ENCODE assay signal across 23 cellular contexts in the genomic region with DNA sequence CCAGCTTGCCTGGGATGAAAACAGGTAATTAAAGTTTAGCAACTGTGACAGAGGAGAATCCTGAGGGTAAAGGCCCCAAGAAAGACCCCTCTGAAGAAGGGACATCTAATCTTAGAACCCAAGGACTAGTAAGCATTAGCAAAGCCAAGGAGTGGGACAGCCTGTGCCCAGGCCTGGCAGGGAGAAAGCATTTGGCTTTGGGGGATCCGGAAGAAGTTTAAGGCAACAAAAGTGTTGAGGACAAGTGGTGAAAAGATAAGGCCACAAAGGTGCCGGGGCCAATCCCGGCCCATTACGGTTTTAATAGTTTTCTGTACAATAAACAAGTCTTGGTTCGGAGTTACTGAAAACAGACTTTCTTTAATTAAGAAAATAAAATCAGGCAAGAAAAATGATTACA.
DNase-seq lines count a peak whose midpoint lies in the region; ATAC-seq, FAIRE-seq and TF ChIP-seq lines count a peak whose summit lies in the region.
"Had no signal": no experiment of that assay in that cellular context is flagged by ENCODE, and none has a peak within 500 bp of the region (broad histone marks: within the 10 kb centered on the region; RNA-seq: fewer than 3 reads in every experiment).

No MANE protein-coding gene starts in this region.

- H3K27me3 Mint-ChIP-seq in activated CD8-positive, alpha-beta T cell treated with anti-CD3 and anti-CD28 coated beads, Interleukin-2, amount 10 ng/mL, durations not matched to agents 7 days and 5 days (ENCODE audit: low read depth), result no peaks in the 10 kb centered on the region
- H3K27me3 Mint-ChIP-seq: activated CD4-positive, alpha-beta memory T cell treated with anti-CD3 and anti-CD28 coated beads, Interleukin-2, amount 10 ng/mL, durations not matched to agents 7 days and 5 days; dendritic cell treated with granulocyte-macrophage colony-stimulating factor and Interleukin-4, amounts not matched to agents 40 ng/mL and 50 ng/mL, for 4 days had no signal

- no peak overlapping the region for H3K4me3 Mint-ChIP-seq in activated CD8-positive, alpha-beta T cell treated with anti-CD3 and anti-CD28 coated beads, Interleukin-2, amount 10 ng/mL, durations not matched to agents 7 days and 5 days
- H3K4me3 Mint-ChIP-seq: activated CD4-positive, alpha-beta memory T cell treated with anti-CD3 and anti-CD28 coated beads, Interleukin-2, amount 10 ng/mL, durations not matched to agents 7 days and 5 days; activated T-cell treated with anti-CD3 and anti-CD28 coated beads, Interleukin-2, amount 50 U/mL, for 4 hours; dendritic cell treated with granulocyte-macrophage colony-stimulating factor and Interleukin-4, amounts not matched to agents 40 ng/mL and 50 ng/mL, for 4 days; HFFc6; natural killer cell had no signal

- peak overlapping the region; percentile 84 for H3K27ac ChIP-seq in left ventricle myocardium inferior (replicated peaks)
- H3K27ac ChIP-seq in kidney (ENCODE audit: low read depth in 2 of 2, low read length in 2 of 2), result peak overlapping the region; percentile 38 to 54
- H3K27ac ChIP-seq in skeletal muscle tissue (ENCODE audit: low read depth, low read length), result peak overlapping the region; percentile 63
- peak overlapping the region; percentile 96 to 99 for H3K27ac ChIP-seq in aorta (ENCODE audit: low read depth in 1 of 2, low read length in 2 of 2)
- H3K27ac ChIP-seq: BLaER1, WERI-Rb-1 had no signal

- H3K27me3 ChIP-seq in left ventricle myocardium inferior (ENCODE audit: low read depth), result no peaks in the 10 kb centered on the region
- H3K27me3 ChIP-seq in skeletal muscle tissue (ENCODE audit: control insufficient read depth in 3 of 3, insufficient read depth in 3 of 3, low read length in 3 of 3), result no peaks in the 10 kb centered on the region
- no peaks in the 10 kb centered on the region for H3K27me3 ChIP-seq in aorta (ENCODE audit: control insufficient read depth in 1 of 2, insufficient read depth in 2 of 2, low read length in 1 of 2)
- H3K27me3 ChIP-seq: BLaER1 had no signal

- H3K27ac Mint-ChIP-seq in activated CD8-positive, alpha-beta T cell treated with anti-CD3 and anti-CD28 coated beads, Interleukin-2, amount 10 ng/mL, durations not matched to agents 7 days and 5 days, result no peak overlapping the region
- H3K27ac Mint-ChIP-seq: activated CD4-positive, alpha-beta memory T cell treated with anti-CD3 and anti-CD28 coated beads, Interleukin-2, amount 10 ng/mL, durations not matched to agents 7 days and 5 days; dendritic cell treated with granulocyte-macrophage colony-stimulating factor and Interleukin-4, amounts not matched to agents 40 ng/mL and 50 ng/mL, for 4 days; HFFc6; natural killer cell had no signal

- peaks cover 9% of the 10 kb centered on the region for H3K4me1 Mint-ChIP-seq in activated CD8-positive, alpha-beta T cell treated with anti-CD3 and anti-CD28 coated beads, Interleukin-2, amount 10 ng/mL, durations not matched to agents 7 days and 5 days (ENCODE audit: low read depth)

- ATAC-seq in Right ventricle myocardium superior (ENCODE audit: poor library complexity), result no peak
- ATAC-seq in aorta (ENCODE audit: low FRiP score), result peak; percentile 17
- ATAC-seq in activated CD8-positive, alpha-beta T cell treated with anti-CD3 and anti-CD28 coated beads, Interleukin-2, amount 10 ng/mL, durations not matched to agents 7 days and 5 days, result no peak
- ATAC-seq: activated T-cell treated with anti-CD3 and anti-CD28 coated beads, Interleukin-2, amount 50 U/mL, for 4 hours; K562; natural killer cell; stimulated activated naive CD8-positive, alpha-beta T cell treated with anti-CD3 and anti-CD28 coated beads, Interleukin-15, Interleukin-2, amounts not matched to agents 100 U/mL and 50 U/mL, for 24 hours had no signal

- TF ChIP-seq CTCF in left ventricle myocardium inferior (IDR thresholded peaks at IDR 0.05; ENCODE audit: borderline replicate concordance) (no peak), kidney (IDR thresholded peaks at IDR 0.05; ENCODE audit: borderline replicate concordance, extremely low read depth, insufficient read depth) (no peak)

- H3K36me3 ChIP-seq in left ventricle myocardium inferior, result no peaks in the 10 kb centered on the region
- no peaks in the 10 kb centered on the region for H3K36me3 ChIP-seq in kidney (ENCODE audit: control insufficient read depth in 1 of 2, insufficient read depth in 2 of 2, low read length in 2 of 2)
- H3K36me3 ChIP-seq in skeletal muscle tissue (ENCODE audit: control insufficient read depth in 3 of 3, insufficient read depth in 3 of 3, low read length in 3 of 3), result no peaks in the 10 kb centered on the region
- no peaks in the 10 kb centered on the region for H3K36me3 ChIP-seq in aorta (ENCODE audit: control insufficient read depth in 1 of 2, insufficient read depth in 2 of 2, low read length in 1 of 2)
- H3K36me3 ChIP-seq: BLaER1, WERI-Rb-1 had no signal

- CTCF ChIA-PET in activated CD8-positive, alpha-beta T cell treated with anti-CD3 and anti-CD28 coated beads, Interleukin-2, amount 10 ng/mL, durations not matched to agents 7 days and 5 days (lab: Charles Lee), result interaction anchor here (0.6 kb wide), 1 partner anchor 139 kb away, joined by 3 read pairs; no protein-coding TSS in a partner anchor

- no peaks in the 10 kb centered on the region for H3K9me3 Mint-ChIP-seq in activated CD8-positive, alpha-beta T cell treated with anti-CD3 and anti-CD28 coated beads, Interleukin-2, amount 10 ng/mL, durations not matched to agents 7 days and 5 days (ENCODE audit: insufficient read depth)
- H3K9me3 Mint-ChIP-seq: activated CD4-positive, alpha-beta memory T cell treated with anti-CD3 and anti-CD28 coated beads, Interleukin-2, amount 10 ng/mL, durations not matched to agents 7 days and 5 days; activated T-cell treated with anti-CD3 and anti-CD28 coated beads, Interleukin-2, amount 50 U/mL, for 4 hours; dendritic cell treated with granulocyte-macrophage colony-stimulating factor and Interleukin-4, amounts not matched to agents 40 ng/mL and 50 ng/mL, for 4 days; HFFc6; natural killer cell had no signal

- H3K36me3 Mint-ChIP-seq in activated CD8-positive, alpha-beta T cell treated with anti-CD3 and anti-CD28 coated beads, Interleukin-2, amount 10 ng/mL, durations not matched to agents 7 days and 5 days (ENCODE audit: low read depth), result no peaks in the 10 kb centered on the region
- H3K36me3 Mint-ChIP-seq: natural killer cell had no signal

- 7 to 8% methylated on average over 5 of the region's 5 CpGs for WGBS in aorta, 2 donors

- H3K4me3 ChIP-seq in left ventricle myocardium inferior, result no peak overlapping the region
- no peak overlapping the region for H3K4me3 ChIP-seq in kidney (ENCODE audit: low read length in 2 of 2)
- H3K4me3 ChIP-seq in skeletal muscle tissue (ENCODE audit: low read length in 3 of 3), result no peak overlapping the region
- no peak overlapping the region for H3K4me3 ChIP-seq in aorta (ENCODE audit: low read length in 2 of 2)
- H3K4me3 ChIP-seq: BLaER1, K562 had no signal

- no peaks in the 10 kb centered on the region for H3K9me3 ChIP-seq in left ventricle myocardium inferior (replicated peaks)
- H3K9me3 ChIP-seq in kidney (ENCODE audit: control insufficient read depth in 1 of 2, low read length in 2 of 2), result no peaks in the 10 kb centered on the region
- no peaks in the 10 kb centered on the region for H3K9me3 ChIP-seq in skeletal muscle tissue (ENCODE audit: control insufficient read depth in 3 of 3, low read length in 3 of 3)
- no peaks in the 10 kb centered on the region for H3K9me3 ChIP-seq in aorta (ENCODE audit: control insufficient read depth, low read length)
- H3K9me3 ChIP-seq: BLaER1 had no signal

- DNase-seq in left ventricle myocardium inferior (no peak), Right ventricle myocardium superior (no peak), kidney (no peak), aorta (no peak), activated gamma-delta T cell treated with Interleukin-2 at 50 U/mL for 16 hours (no peak)
- DNase-seq in stimulated activated CD4-positive, alpha-beta T cell treated with anti-CD3 and anti-CD28 coated beads, Interleukin-4, amount 100 ng/mL, for 1 hour, result no peak
- no peak for DNase-seq in activated CD8-positive, alpha-beta T cell treated with anti-CD3 and anti-CD28 coated beads, Interleukin-2, amount 10 ng/mL, durations not matched to agents 7 days and 5 days
- DNase-seq: activated CD4-positive, alpha-beta memory T cell treated with anti-CD3 and anti-CD28 coated beads, Interleukin-2, amount 10 ng/mL, durations not matched to agents 7 days and 5 days; activated naive CD4-positive, alpha-beta T cell treated with anti-CD3 and anti-CD28 coated beads, Interleukin-2, amount 50 U/mL, for 16 hours; activated T-cell treated with anti-CD3 and anti-CD28 coated beads, Interleukin-2, amount 50 U/mL, for 4 hours; HFFc6; MV-4-11; natural killer cell; NCI-H1930; NCI-H446 treated with DMSO at 0.1 percent for 48 hours; stimulated activated naive CD8-positive, alpha-beta T cell treated with anti-CD3 and anti-CD28 coated beads, Interleukin-15, Interleukin-2, amounts not matched to agents 100 U/mL and 50 U/mL, for 24 hours; WERI-Rb-1 had no signal

- no peak for FAIRE-seq in kidney (lab: Jason Lieb, UNC)
- FAIRE-seq: A204.1, D721Med, K562 had no signal

- no peak overlapping the region for H3K9ac ChIP-seq in kidney (ENCODE audit: low read length in 2 of 2)
- H3K9ac ChIP-seq in skeletal muscle tissue (ENCODE audit: low read depth in 1 of 3, low read length in 3 of 3), result peak overlapping the region; percentile 3 to 9 (median 4)
- H3K9ac ChIP-seq: BLaER1 had no signal

- H3K4me1 ChIP-seq in left ventricle myocardium inferior, result peaks cover 99% of the 10 kb centered on the region
- H3K4me1 ChIP-seq in kidney (ENCODE audit: control insufficient read depth in 1 of 2, insufficient read depth in 1 of 2, low read depth in 1 of 2, low read length in 2 of 2), result peaks cover 35 to 62% of the 10 kb centered on the region in 2 donors
- peaks cover 50 to 72% (median 50%) of the 10 kb centered on the region in 3 donors for H3K4me1 ChIP-seq in skeletal muscle tissue (ENCODE audit: control insufficient read depth in 3 of 3, insufficient read depth in 3 of 3, low read length in 3 of 3)
- peaks cover 3 to 11% of the 10 kb centered on the region in 2 donors for H3K4me1 ChIP-seq in aorta (ENCODE audit: control insufficient read depth in 1 of 2, insufficient read depth in 2 of 2, low read length in 2 of 2)

- POLR2A ChIA-PET in activated CD8-positive, alpha-beta T cell treated with anti-CD3 and anti-CD28 coated beads, Interleukin-2, amount 10 ng/mL, durations not matched to agents 7 days and 5 days (lab: Charles Lee), result no interaction called here

- intact Hi-C loops in left ventricle myocardium inferior (cut with micrococcal nuclease) (no loop called here), Right ventricle myocardium superior (cut with DNase I) (no loop called here), kidney (cut with DNase I) (no loop called here), aorta (cut with DNase I) (loop anchor here in 1 of 2 donors (10.0 kb wide), 1 partner anchor 275 kb away; no protein-coding TSS in a partner anchor)

Comparison
In these comparisons a context has a peak if more than half of its experiments do, and no peak if none do; other contexts are left out.
1. H3K27ac ChIP-seq: peak in every context shown above with its lines; median percentile 98 in aorta; 84 in left ventricle myocardium inferior; 63 in skeletal muscle tissue; 46 in kidney.
2. H3K9ac ChIP-seq: peak in skeletal muscle tissue (3 of 3); none in kidney (0 of 2).